In genomic region chr6:15508363-15509330, GRCh38 we compare ENCODE assay signal across 18 cellular contexts.
DNase-seq lines count a peak whose midpoint lies in the region; ATAC-seq, FAIRE-seq and TF ChIP-seq lines count a peak whose summit lies in the region.
"Had no signal": no experiment of that assay in that cellular context is flagged by ENCODE, and none has a peak within 500 bp of the region (broad histone marks: within the 10 kb centered on the region; RNA-seq: fewer than 3 reads in every experiment).

No MANE protein-coding gene starts in this region.

- 0 out of 2 replicates have a peak overlapping the region, but pooled peaks have one; percentile 47 for H2BK15ac ChIP-seq in H1 (ENCODE audit: low read length)

- H3K14ac ChIP-seq in H1 (ENCODE audit: insufficient read length) = no peak overlapping the region

- intact Hi-C loops in activated CD4-positive, alpha-beta T cell treated with anti-CD3 and anti-CD28 coated beads, Interleukin-2, amount 10 ng/mL, durations not matched to agents 24 days and 14 days (cut with micrococcal nuclease) = no loop called here
- intact Hi-C loops in posterior vena cava (cut with DNase I) = loop anchor here in 1 of 2 donors (10.0 kb wide), 1 partner anchor 96 kb away; no protein-coding TSS in a partner anchor

- H2BK12ac ChIP-seq in H1 (ENCODE audit: low read depth, low read length) = peak overlapping the region; percentile 43

- no peaks in the 10 kb centered on the region for H3K9me3 Mint-ChIP-seq in activated CD4-positive, alpha-beta T cell treated with anti-CD3 and anti-CD28 coated beads, Interleukin-2, amount 10 ng/mL, durations not matched to agents 24 days and 14 days
- H3K9me3 Mint-ChIP-seq: activated CD4-positive, alpha-beta T cell treated with anti-CD3 and anti-CD28 coated beads, Interleukin-2, amount 10 ng/mL, durations not matched to agents 7 days and 5 days had no signal

- no peak overlapping the region for H3K9ac ChIP-seq in H1 (replicated peaks in 1 of 4; ENCODE audit: extremely low read depth in 1 of 4, low read depth in 3 of 4, low read length in 3 of 4)

- no peak overlapping the region for H3K56ac ChIP-seq in H1 (replicated peaks; ENCODE audit: insufficient read length, low read depth, low read length)

- peaks cover 42 to 100% (median 81%) of the 10 kb centered on the region in 4 experiments for H3K36me3 ChIP-seq in H1 (ENCODE audit: control insufficient read depth in 2 of 4, insufficient read depth in 4 of 4, low read length in 3 of 4)

- H3K36me3 Mint-ChIP-seq in activated CD4-positive, alpha-beta T cell treated with anti-CD3 and anti-CD28 coated beads, Interleukin-2, amount 10 ng/mL, durations not matched to agents 24 days and 14 days (ENCODE audit: low read depth) = peaks cover 63% of the 10 kb centered on the region

- H3K4me3 ChIP-seq in H1 (ENCODE audit: extremely low read depth in 1 of 4, insufficient read depth in 2 of 4, low read depth in 3 of 4, low read length in 4 of 4) = no peak overlapping the region
- H3K4me3 ChIP-seq: A549, body of pancreas, left ventricle myocardium inferior, tibial nerve had no signal

- H3K4ac ChIP-seq in H1 (replicated peaks; ENCODE audit: insufficient read length, low read depth, low read length) = no peak overlapping the region

- no peak overlapping the region for H3K4me2 ChIP-seq in H1 (ENCODE audit: insufficient read depth in 1 of 2, low read depth in 2 of 2, low read length in 2 of 2)
- H3K4me2 ChIP-seq: A549 had no signal

- no peak overlapping the region for H4K8ac ChIP-seq in H1 (ENCODE audit: extremely low read depth, insufficient read depth, low read length)

- no peak for TF ChIP-seq RAD21 in H1 (IDR thresholded peaks at IDR 0.05 in 1 of 2, conservative IDR thresholded peaks at IDR 0.05 in 1 of 2; ENCODE audit: low read depth in 2 of 2, low read length in 2 of 2)

- CTCF ChIA-PET in H1 (lab: Charles Lee; ENCODE audit: partially characterized antibody) = interaction anchor here (0.9 kb wide), 2 partner anchors 115 kb away, joined by 3 to 4 read pairs; no protein-coding TSS in a partner anchor

- no peaks in the 10 kb centered on the region; the same call in 1 of the 2 replicates for H3K23me2 ChIP-seq in H1 (ENCODE audit: low read depth, low read length)

- no peak overlapping the region for H4K5ac ChIP-seq in H1 (ENCODE audit: insufficient read length, low read depth, low read length)

- H2BK120ac ChIP-seq in H1 (replicated peaks; ENCODE audit: low read depth, low read length) = no peak overlapping the region

- 89% methylated on average over 23 of the region's 23 CpGs; no CpG with 5 or more reads in 1 of the 2 experiments for WGBS in H1 (ENCODE audit: extremely low coverage in 1 of 2, insufficient coverage in 1 of 2, insufficient read length in 1 of 2, insufficient replicate concordance in 2 of 2, low coverage in 1 of 2, low lambda C conversion rate in 2 of 2, missing lambda C conversion rate in 1 of 2), 2 experiments

- peak; percentile 36 for FAIRE-seq in H1 (lab: Jason Lieb, UNC)
- FAIRE-seq: A549, GM12891 had no signal

- DNase-seq in activated CD4-positive, alpha-beta T cell treated with anti-CD3 and anti-CD28 coated beads, Interleukin-2, amount 10 ng/mL, durations not matched to agents 24 days and 14 days = no peak
- no peak for DNase-seq in activated CD4-positive, alpha-beta T cell treated with anti-CD3 and anti-CD28 coated beads for 4 hours
- DNase-seq in NCI-H2171 treated with DMSO at 0.1 percent for 48 hours (lab: John Stamatoyannopoulos, UW) = peak; percentile 82
- no peak for DNase-seq in H1 (ENCODE audit: low read depth in 1 of 2, low spot score in 2 of 2)
- peak; percentile 44 for DNase-seq in posterior vena cava (ENCODE audit: low spot score)
- DNase-seq: activated CD4-positive, alpha-beta T cell treated with anti-CD3 and anti-CD28 coated beads, Interleukin-2, amount 10 ng/mL, durations not matched to agents 7 days and 5 days; body of pancreas; left ventricle myocardium inferior; NCI-H187; retina; SIG-M5; T1000 had no signal

- H2BK20ac ChIP-seq in H1 (ENCODE audit: low read length) = no peak overlapping the region

- H2AK5ac ChIP-seq in H1 (ENCODE audit: low read depth, low read length) = peak overlapping the region; percentile 15; the same call in 1 of the 2 replicates

- no peak overlapping the region for H3K18ac ChIP-seq in H1 (ENCODE audit: extremely low read depth, low read length)

- peak overlapping the region; percentile 54 for H3K27ac Mint-ChIP-seq in activated CD4-positive, alpha-beta T cell treated with anti-CD3 and anti-CD28 coated beads, Interleukin-2, amount 10 ng/mL, durations not matched to agents 24 days and 14 days
- H3K27ac Mint-ChIP-seq: activated CD4-positive, alpha-beta T cell treated with anti-CD3 and anti-CD28 coated beads, Interleukin-2, amount 10 ng/mL, durations not matched to agents 7 days and 5 days had no signal

- ATAC-seq in GM18868 (IDR thresholded peaks at IDR 0.05; ENCODE audit: unreplicated experiment) = no peak
- ATAC-seq in HG03432 (IDR thresholded peaks at IDR 0.05; ENCODE audit: unreplicated experiment) = no peak
- ATAC-seq in HG03159 (IDR thresholded peaks at IDR 0.05; ENCODE audit: unreplicated experiment) = no peak
- ATAC-seq: A549, body of pancreas had no signal

- TF ChIP-seq POLR2A in H1 (IDR thresholded peaks at IDR 0.05; ENCODE audit: control extremely low read depth in 1 of 2, low read depth in 2 of 2, low read length in 2 of 2) = no peak

- no peak for TF ChIP-seq EP300 in H1 (IDR thresholded peaks at IDR 0.05; ENCODE audit: borderline replicate concordance in 1 of 2, low read depth in 2 of 2, low read length in 2 of 2)

- no peaks in the 10 kb centered on the region for H3K9me3 ChIP-seq in H1 (ENCODE audit: insufficient read depth in 2 of 2, low read depth in 1 of 2, low read length in 1 of 2)
- H3K9me3 ChIP-seq: A549, body of pancreas, left ventricle myocardium inferior, tibial nerve had no signal

- peaks cover 0 to 75% of the 10 kb centered on the region in 2 experiments; a peak in 2 of 4 replicates for H3K79me2 ChIP-seq in H1 (ENCODE audit: control insufficient read depth in 1 of 2, insufficient read depth in 2 of 2, low read length in 2 of 2)

- H4K91ac ChIP-seq in H1 (replicated peaks; ENCODE audit: insufficient read length, low read length) = no peak overlapping the region

- no peaks in the 10 kb centered on the region for H3K27me3 Mint-ChIP-seq in activated CD4-positive, alpha-beta T cell treated with anti-CD3 and anti-CD28 coated beads, Interleukin-2, amount 10 ng/mL, durations not matched to agents 24 days and 14 days
- H3K27me3 Mint-ChIP-seq: activated CD4-positive, alpha-beta T cell treated with anti-CD3 and anti-CD28 coated beads, Interleukin-2, amount 10 ng/mL, durations not matched to agents 7 days and 5 days had no signal

- H2BK5ac ChIP-seq in H1 (ENCODE audit: low read depth, low read length) = peak overlapping the region; percentile 87; the same call in 1 of the 2 replicates

- H3K23ac ChIP-seq in H1 (ENCODE audit: insufficient read length) = no peak overlapping the region

- peaks cover 2% of the 10 kb centered on the region for H3K4me1 Mint-ChIP-seq in activated CD4-positive, alpha-beta T cell treated with anti-CD3 and anti-CD28 coated beads, Interleukin-2, amount 10 ng/mL, durations not matched to agents 24 days and 14 days
- H3K4me1 Mint-ChIP-seq: activated CD4-positive, alpha-beta T cell treated with anti-CD3 and anti-CD28 coated beads, Interleukin-2, amount 10 ng/mL, durations not matched to agents 7 days and 5 days had no signal

- POLR2A ChIA-PET in H1 (lab: Charles Lee; ENCODE audit: partially characterized antibody) = no interaction called here

- peaks cover 0 to 13% (median 8%) of the 10 kb centered on the region in 4 experiments; a peak in 6 of 7 replicates for H3K4me1 ChIP-seq in H1 (replicated peaks in 1 of 4; ENCODE audit: control insufficient read depth in 3 of 4, insufficient read depth in 4 of 4, low read length in 3 of 4)

- H3K27ac ChIP-seq in H1 (ENCODE audit: low read depth, low read length) = no peak overlapping the region
- H3K27ac ChIP-seq: A549, body of pancreas, left ventricle myocardium inferior, tibial nerve had no signal

- peaks cover 24% of the 10 kb centered on the region for H3K79me1 ChIP-seq in H1 (ENCODE audit: low read depth, low read length)

- H2AFZ ChIP-seq in H1 (ENCODE audit: low read length) = no peak overlapping the region

- no peak for TF ChIP-seq CTCF in H1 (IDR thresholded peaks at IDR 0.05; ENCODE audit: control extremely low read depth in 1 of 3, insufficient read depth in 1 of 3, low read depth in 1 of 3, low read length in 3 of 3)

- H3K27me3 ChIP-seq in H1 (replicated peaks in 1 of 4; ENCODE audit: control insufficient read depth in 3 of 4, extremely low read depth in 1 of 4, insufficient read depth in 3 of 4, low read length in 3 of 4) = no peaks in the 10 kb centered on the region
- H3K27me3 ChIP-seq: body of pancreas, tibial nerve had no signal

- no peak overlapping the region for H3K4me3 Mint-ChIP-seq in activated CD4-positive, alpha-beta T cell treated with anti-CD3 and anti-CD28 coated beads, Interleukin-2, amount 10 ng/mL, durations not matched to agents 24 days and 14 days
- H3K4me3 Mint-ChIP-seq: activated CD4-positive, alpha-beta T cell treated with anti-CD3 and anti-CD28 coated beads, Interleukin-2, amount 10 ng/mL, durations not matched to agents 7 days and 5 days had no signal

- peaks cover 38 to 44% of the 10 kb centered on the region in 2 experiments for H4K20me1 ChIP-seq in H1 (replicated peaks in 1 of 2; ENCODE audit: control insufficient read depth in 1 of 2, insufficient read depth in 2 of 2, low read length in 2 of 2)

TF ChIP-seq in H1, 55 proteins besides CTCF, POLR2A, EP300 and RAD21:
- TF ChIP-seq SRF (IDR thresholded peaks at IDR 0.05; ENCODE audit: low read depth, low read length) (no peak), CEBPB (IDR thresholded peaks at IDR 0.05; ENCODE audit: low read depth, low read length) (peak; percentile 46; the same call in 1 of the 2 replicates)

Comparison
In these comparisons a context has a peak if more than half of its experiments do, and no peak if none do; other contexts are left out.
1. DNase-seq: peak in NCI-H2171 treated with DMSO at 0.1 percent for 48 hours (single experiment) and posterior vena cava (single experiment); none in activated CD4-positive, alpha-beta T cell treated with anti-CD3 and anti-CD28 coated beads, Interleukin-2, amount 10 ng/mL, durations not matched to agents 24 days and 14 days (single experiment), activated CD4-positive, alpha-beta T cell treated with anti-CD3 and anti-CD28 coated beads for 4 hours (0 of 2) and H1 (0 of 2).